Comparison of ENCODE assay signal across 11 cellular contexts in the genomic region with DNA sequence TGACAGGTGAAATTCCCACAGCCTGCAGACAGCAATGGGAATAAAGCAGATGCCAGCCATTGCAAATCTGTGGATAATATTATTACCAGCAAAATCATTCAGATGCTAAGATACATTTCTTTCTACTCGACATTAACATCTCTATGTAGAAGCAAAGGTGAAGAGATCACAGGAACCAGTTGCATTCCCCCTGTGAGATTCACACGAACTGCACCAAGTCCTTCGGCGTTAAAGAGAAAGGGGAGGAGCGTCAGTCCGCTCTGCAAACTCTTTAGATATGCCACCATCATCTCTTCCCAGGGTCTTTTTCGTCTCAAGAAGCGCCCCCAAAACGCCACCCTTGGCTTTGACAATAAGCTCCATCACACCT. TPM values are rescaled to one million over a fixed set of nuclear protein-coding genes. Genes with fewer than 3 reads are reported as not detected.
A peak's percentile ranks its signal among the peaks of the same experiment; 100 is the strongest.
DNase-seq lines count a peak whose midpoint lies in the region; ATAC-seq and TF ChIP-seq lines count a peak whose summit lies in the region.
"Had no signal": no experiment of that assay in that cellular context is flagged by ENCODE, and none has a peak within 500 bp of the region (broad histone marks: within the 10 kb centered on the region; RNA-seq: fewer than 3 reads in every experiment).

No MANE protein-coding gene starts in this region.

- peak overlapping the region; percentile 94 for H3K4me3 Mint-ChIP-seq in activated naive CD8-positive, alpha-beta T cell treated with anti-CD3 and anti-CD28 coated beads, Interleukin-2, amount 10 ng/mL, durations not matched to agents 7 days and 5 days
- H3K4me3 Mint-ChIP-seq in osteocyte (ENCODE audit: unreplicated experiment), result peak overlapping the region; percentile 61

- H3K4me1 Mint-ChIP-seq in activated naive CD8-positive, alpha-beta T cell treated with anti-CD3 and anti-CD28 coated beads, Interleukin-2, amount 10 ng/mL, durations not matched to agents 7 days and 5 days, result peaks cover 49% of the 10 kb centered on the region
- peaks cover 50% of the 10 kb centered on the region for H3K4me1 Mint-ChIP-seq in osteocyte (ENCODE audit: unreplicated experiment)

- peak; percentile 22 for ATAC-seq in HG03342 (IDR thresholded peaks at IDR 0.05; ENCODE audit: unreplicated experiment)
- ATAC-seq in activated naive CD8-positive, alpha-beta T cell treated with anti-CD3 and anti-CD28 coated beads, Interleukin-2, amount 10 ng/mL, durations not matched to agents 7 days and 5 days (ENCODE audit: low read depth), result no peak
- ATAC-seq in GM18502 (IDR thresholded peaks at IDR 0.05; ENCODE audit: poor library complexity, unreplicated experiment), result no peak

- H3K27me3 Mint-ChIP-seq in activated naive CD8-positive, alpha-beta T cell treated with anti-CD3 and anti-CD28 coated beads, Interleukin-2, amount 10 ng/mL, durations not matched to agents 7 days and 5 days, result peaks cover 84% of the 10 kb centered on the region
- H3K27me3 Mint-ChIP-seq in osteocyte (ENCODE audit: unreplicated experiment), result peaks cover 88% of the 10 kb centered on the region

- POLR2A ChIA-PET in activated naive CD8-positive, alpha-beta T cell treated with anti-CD3 and anti-CD28 coated beads, Interleukin-2, amount 10 ng/mL, durations not matched to agents 7 days and 5 days (lab: Charles Lee), result interaction anchor here (1.0 kb wide), 1 partner anchor 228 kb away, joined by 4 read pairs; the partner anchor contains the start of gene TIFA

- TF ChIP-seq CTCF in osteocyte (IDR thresholded peaks at IDR 0.05), result no peak

- no peak overlapping the region for H3K27ac Mint-ChIP-seq in activated naive CD8-positive, alpha-beta T cell treated with anti-CD3 and anti-CD28 coated beads, Interleukin-2, amount 10 ng/mL, durations not matched to agents 7 days and 5 days
- H3K27ac Mint-ChIP-seq in osteocyte (ENCODE audit: unreplicated experiment), result no peak overlapping the region

- DNase-seq in activated CD4-positive, alpha-beta T cell treated with anti-CD3 and anti-CD28 coated beads for 48 hours, result peak; percentile 10
- no peak for DNase-seq in activated CD4-positive, alpha-beta T cell treated with anti-CD3 and anti-CD28 coated beads, Interleukin-2, amount 50 U/mL, for 1 hour
- peak; percentile 29 for DNase-seq in activated naive CD8-positive, alpha-beta T cell treated with anti-CD3 and anti-CD28 coated beads, Interleukin-2, amount 10 ng/mL, durations not matched to agents 7 days and 5 days
- DNase-seq in osteocyte (ENCODE audit: extremely low spot score, unreplicated experiment), result no peak
- DNase-seq in effector CD4-positive, alpha-beta T cell, result no peak
- DNase-seq in stimulated activated naive CD4-positive, alpha-beta T cell treated with Interleukin-2 at 50 U/mL for 16 hours (lab: John Stamatoyannopoulos, UW), result no peak
- DNase-seq: head of caudate nucleus, KG1 had no signal

- H3K36me3 Mint-ChIP-seq in activated naive CD8-positive, alpha-beta T cell treated with anti-CD3 and anti-CD28 coated beads, Interleukin-2, amount 10 ng/mL, durations not matched to agents 7 days and 5 days, result no peaks in the 10 kb centered on the region
- H3K36me3 Mint-ChIP-seq in osteocyte (ENCODE audit: unreplicated experiment), result peaks cover 4% of the 10 kb centered on the region

- no peaks in the 10 kb centered on the region for H3K9me3 Mint-ChIP-seq in activated naive CD8-positive, alpha-beta T cell treated with anti-CD3 and anti-CD28 coated beads, Interleukin-2, amount 10 ng/mL, durations not matched to agents 7 days and 5 days
- H3K9me3 Mint-ChIP-seq in osteocyte (ENCODE audit: unreplicated experiment), result no peaks in the 10 kb centered on the region

RNA-seq across cellular contexts. Expression of gene NEUROG2, which starts 1.9 kb away (rescaled TPM):
- not detected for total RNA-seq in activated naive CD8-positive, alpha-beta T cell treated with anti-CD3 and anti-CD28 coated beads, Interleukin-2, amount 10 ng/mL, durations not matched to agents 7 days and 5 days
- not detected in 2 replicates for total RNA-seq in osteocyte
- total RNA-seq: renal cortical epithelial cell had no signal

Comparison
In these comparisons a context has a peak if more than half of its experiments do, and no peak if none do; other contexts are left out.
1. DNase-seq: peak in activated CD4-positive, alpha-beta T cell treated with anti-CD3 and anti-CD28 coated beads for 48 hours (single experiment) and activated naive CD8-positive, alpha-beta T cell treated with anti-CD3 and anti-CD28 coated beads, Interleukin-2, amount 10 ng/mL, durations not matched to agents 7 days and 5 days (single experiment); none in activated CD4-positive, alpha-beta T cell treated with anti-CD3 and anti-CD28 coated beads, Interleukin-2, amount 50 U/mL, for 1 hour (single experiment), osteocyte (single experiment), effector CD4-positive, alpha-beta T cell (single experiment) and stimulated activated naive CD4-positive, alpha-beta T cell treated with Interleukin-2 at 50 U/mL for 16 hours (single experiment).